Comparison of ENCODE assay signal across 8 cellular contexts in the genomic region with DNA sequence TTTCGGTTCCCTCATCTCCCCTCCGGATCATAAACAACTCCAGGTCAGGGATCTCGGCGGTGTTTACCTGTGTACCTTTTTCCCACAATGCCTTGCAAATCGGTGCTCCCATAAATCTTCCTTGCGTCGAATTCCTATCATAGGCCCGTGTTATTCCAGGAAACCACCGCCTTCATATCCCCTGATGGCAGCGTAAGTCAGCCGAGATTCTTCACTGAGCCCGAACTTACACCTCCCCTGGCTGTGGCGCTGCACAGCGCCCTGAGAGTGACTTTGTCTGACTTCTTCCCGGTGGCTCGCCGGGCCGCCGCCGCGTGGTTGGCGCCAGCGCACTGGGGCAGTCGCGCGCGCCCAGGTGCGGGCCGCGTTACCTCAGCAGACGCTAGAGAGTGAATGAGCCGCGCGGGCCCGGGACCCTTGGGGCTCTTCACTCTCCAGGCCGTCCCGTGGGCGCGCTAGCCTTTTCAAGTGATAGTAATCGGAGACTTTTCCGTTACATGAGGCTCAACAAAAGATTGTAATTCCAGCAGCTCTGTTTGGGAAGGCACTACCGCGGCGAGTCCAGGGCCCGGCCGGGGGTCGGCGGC.
A peak's percentile ranks its signal among the peaks of the same experiment; 100 is the strongest.
DNase-seq lines count a peak whose midpoint lies in the region; ATAC-seq and TF ChIP-seq lines count a peak whose summit lies in the region.

No MANE protein-coding gene starts in this region.

- H2AFZ ChIP-seq in HCT116 (ENCODE audit: low read depth, low read length, poor library complexity, severe bottlenecking), result peak overlapping the region; percentile 5

- H3K27ac ChIP-seq in HCT116 (ENCODE audit: low read depth, low read length) (peak overlapping the region; percentile 91), VCaP (peak overlapping the region; percentile 99)

- no peaks in the 10 kb centered on the region for H3K36me3 ChIP-seq in HCT116 (ENCODE audit: control insufficient read depth in 1 of 2, insufficient read depth in 2 of 2, low read length in 2 of 2)

- no TSS peak for BruUV-seq in HCT116 (replicated peaks; lab: Mats Ljungman, UMichigan)

- DNase-seq in GM12864 (ENCODE audit: low read depth) (no peak), HCT116 (ENCODE audit: low read depth, low spot score) (peak; percentile 81), NCI-H1048 (lab: John Stamatoyannopoulos, UW) (peak; percentile 28), cardiac fibroblast (ENCODE audit: low read depth in 2 of 2) (peak; percentile 44 to 59), left colon (peak; percentile 70 to 81), omental fat pad (ENCODE audit: low spot score) (no peak)
- DNase-seq in stimulated activated CD4-positive, alpha-beta T cell treated with anti-CD3 and anti-CD28 coated beads, Interleukin-4, amount 100 ng/mL, for 24 hours, result peak; percentile 70

- ATAC-seq in HCT116, result peak; percentile 76
- ATAC-seq in left colon, result peak; percentile 44
- no peak for ATAC-seq in omental fat pad (ENCODE audit: low FRiP score)

- intact Hi-C loops in HCT116 (cut with micrococcal nuclease), result no loop called here
- intact Hi-C loops in left colon (cut with DNase I, micrococcal nuclease), result no loop called here

- no peaks in the 10 kb centered on the region for H3K9me3 ChIP-seq in HCT116 (ENCODE audit: control insufficient read depth in 1 of 2, insufficient read depth in 1 of 2, low read depth in 1 of 2, low read length in 2 of 2)

- POLR2A ChIA-PET in HCT116 (lab: Charles Lee), result interaction anchor here (0.9 kb wide), 1 partner anchor 191 kb away, joined by 3 read pairs; no protein-coding TSS in a partner anchor

- H3K79me2 ChIP-seq in HCT116 (ENCODE audit: insufficient read depth, low read length), result peaks cover 47% of the 10 kb centered on the region

- TF ChIP-seq CTCF in GM12864 (IDR thresholded peaks at IDR 0.05; ENCODE audit: low read depth, low read length, missing control alignments) (peak; percentile 25), HCT116 (IDR thresholded peaks at IDR 0.05 in 2 of 3, conservative IDR thresholded peaks at IDR 0.05 in 1 of 3; ENCODE audit: borderline replicate concordance in 1 of 3, insufficient read depth in 1 of 3, low read depth in 2 of 3, low read length in 2 of 3) (no peak), VCaP (conservative IDR thresholded peaks at IDR 0.05) (0 out of 2 replicates have a peak, but pooled peaks have one; percentile 6), cardiac fibroblast (IDR thresholded peaks at IDR 0.05; ENCODE audit: low read depth, low read length) (no peak), omental fat pad (IDR thresholded peaks at IDR 0.05) (no peak)

- H3K4me1 ChIP-seq in HCT116 (ENCODE audit: control insufficient read depth in 1 of 2, insufficient read depth in 2 of 2, low read length in 2 of 2), result peaks cover 14 to 26% of the 10 kb centered on the region in 2 experiments

- peak overlapping the region; percentile 88 for H3K9ac ChIP-seq in HCT116 (ENCODE audit: low read length)

- no peaks in the 10 kb centered on the region for H3K27me3 ChIP-seq in HCT116 (ENCODE audit: insufficient read depth, low read length)

- TF ChIP-seq RAD21 in HCT116 (IDR thresholded peaks at IDR 0.05; ENCODE audit: low read depth), result no peak

- peak overlapping the region; percentile 92 for H3K4me3 ChIP-seq in GM12864 (ENCODE audit: low read depth, low read length)
- peak overlapping the region; percentile 77 to 94 for H3K4me3 ChIP-seq in HCT116 (replicated peaks in 1 of 2; ENCODE audit: low read depth in 1 of 2, low read length in 2 of 2)
- H3K4me3 ChIP-seq in cardiac fibroblast (replicated peaks in 1 of 2; ENCODE audit: low read depth in 2 of 2, low read length in 2 of 2), result peak overlapping the region; percentile 8 to 82

- H4K20me1 ChIP-seq in HCT116 (ENCODE audit: insufficient read depth), result no peaks in the 10 kb centered on the region

- CTCF ChIA-PET in HCT116 (lab: Charles Lee), result interaction anchor here (0.9 kb wide), 1 partner anchor 451 kb away, joined by 3 read pairs; no protein-coding TSS in a partner anchor

- TF ChIP-seq POLR2A in HCT116 (IDR thresholded peaks at IDR 0.05; ENCODE audit: borderline replicate concordance, extremely low read depth, insufficient read depth, insufficient read length), result peak; percentile 55

- H3K4me2 ChIP-seq in HCT116 (ENCODE audit: low read length), result peak overlapping the region; percentile 88

- RAD21 ChIA-PET in HCT116 (lab: Charles Lee; ENCODE audit: low non-redundant PET in 1 of 2, low total read pairs in 2 of 2, uncharacterized antibody in 2 of 2, unreplicated experiment in 2 of 2), result no interaction called here

- H3K9me2 ChIP-seq in HCT116 (ENCODE audit: insufficient read depth), result no peaks in the 10 kb centered on the region

TF ChIP-seq in HCT116, 20 proteins besides CTCF, POLR2A, EP300 and RAD21:
- TF ChIP-seq, protein P1, sequence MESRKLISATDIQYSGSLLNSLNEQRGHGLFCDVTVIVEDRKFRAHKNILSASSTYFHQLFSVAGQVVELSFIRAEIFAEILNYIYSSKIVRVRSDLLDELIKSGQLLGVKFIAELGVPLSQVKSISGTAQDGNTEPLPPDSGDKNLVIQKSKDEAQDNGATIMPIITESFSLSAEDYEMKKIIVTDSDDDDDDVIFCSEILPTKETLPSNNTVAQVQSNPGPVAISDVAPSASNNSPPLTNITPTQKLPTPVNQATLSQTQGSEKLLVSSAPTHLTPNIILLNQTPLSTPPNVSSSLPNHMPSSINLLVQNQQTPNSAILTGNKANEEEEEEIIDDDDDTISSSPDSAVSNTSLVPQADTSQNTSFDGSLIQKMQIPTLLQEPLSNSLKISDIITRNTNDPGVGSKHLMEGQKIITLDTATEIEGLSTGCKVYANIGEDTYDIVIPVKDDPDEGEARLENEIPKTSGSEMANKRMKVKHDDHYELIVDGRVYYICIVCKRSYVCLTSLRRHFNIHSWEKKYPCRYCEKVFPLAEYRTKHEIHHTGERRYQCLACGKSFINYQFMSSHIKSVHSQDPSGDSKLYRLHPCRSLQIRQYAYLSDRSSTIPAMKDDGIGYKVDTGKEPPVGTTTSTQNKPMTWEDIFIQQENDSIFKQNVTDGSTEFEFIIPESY (IDR thresholded peaks at IDR 0.05; ENCODE audit: extremely low read depth, insufficient replicate concordance, low read length), result no peak
- no peak for TF ChIP-seq SP1 (IDR thresholded peaks at IDR 0.05; ENCODE audit: low read depth)
- TF ChIP-seq ZNF274 (IDR thresholded peaks at IDR 0.05; ENCODE audit: low read depth, low read length), result no peak
- TF ChIP-seq, protein P2, sequence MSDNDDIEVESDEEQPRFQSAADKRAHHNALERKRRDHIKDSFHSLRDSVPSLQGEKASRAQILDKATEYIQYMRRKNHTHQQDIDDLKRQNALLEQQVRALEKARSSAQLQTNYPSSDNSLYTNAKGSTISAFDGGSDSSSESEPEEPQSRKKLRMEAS (IDR thresholded peaks at IDR 0.05), result peak; percentile 89
- TF ChIP-seq YY1 (IDR thresholded peaks at IDR 0.05; ENCODE audit: extremely low read depth, insufficient replicate concordance, low read depth, low read length), result peak; percentile 46
- peak; percentile 87 for TF ChIP-seq POLR2AphosphoS5 (IDR thresholded peaks at IDR 0.05; ENCODE audit: low read depth, low read length)
- TF ChIP-seq SIN3A (IDR thresholded peaks at IDR 0.05; ENCODE audit: low read depth), result peak; percentile 76; the same call in 1 of the 2 replicates
- TF ChIP-seq, protein P3, sequence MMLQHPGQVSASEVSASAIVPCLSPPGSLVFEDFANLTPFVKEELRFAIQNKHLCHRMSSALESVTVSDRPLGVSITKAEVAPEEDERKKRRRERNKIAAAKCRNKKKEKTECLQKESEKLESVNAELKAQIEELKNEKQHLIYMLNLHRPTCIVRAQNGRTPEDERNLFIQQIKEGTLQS (IDR thresholded peaks at IDR 0.05), result no peak
- peak; percentile 95 for TF ChIP-seq ZFX (IDR thresholded peaks at IDR 0.05)

Comparison
In these comparisons a context has a peak if more than half of its experiments do, and no peak if none do; other contexts are left out.
1. DNase-seq: peak in HCT116 (single experiment), NCI-H1048 (single experiment), cardiac fibroblast (2 of 2), left colon (2 of 2) and stimulated activated CD4-positive, alpha-beta T cell treated with anti-CD3 and anti-CD28 coated beads, Interleukin-4, amount 100 ng/mL, for 24 hours (single experiment); none in GM12864 (single experiment) and omental fat pad (single experiment).
2. CTCF ChIP-seq: peak in GM12864 (single experiment) and VCaP (single experiment); none in HCT116 (0 of 3), cardiac fibroblast (single experiment) and omental fat pad (0 of 3).
3. Peak in every context shown above with its lines, with median percentiles within 50 percentile points of each other: H3K4me3 ChIP-seq.